In genomic region chr6:109631403-109631802, GRCh38 we compare ENCODE assay signal across 32 cellular contexts.
"Had no signal": no experiment of that assay in that cellular context is flagged by ENCODE, and none has a peak within 500 bp of the region (broad histone marks: within the 10 kb centered on the region; RNA-seq: fewer than 3 reads in every experiment).

No MANE protein-coding gene starts in this region.

- H3K4me3 ChIP-seq: adrenal gland, ascending aorta, body of pancreas, breast epithelium, cardiac muscle cell had no signal

- H3K27ac ChIP-seq: adrenal gland, ascending aorta, body of pancreas, brain microvascular endothelial cell, breast epithelium, cardiac muscle cell had no signal

- H3K4me1 ChIP-seq: adrenal gland, ascending aorta, body of pancreas, breast epithelium had no signal

- DNase-seq: activated effector memory CD4-positive, alpha-beta T cell treated with anti-CD3 and anti-CD28 coated beads, Interleukin-2, amount 50 U/mL, for 16 hours; activated effector memory CD4-positive, alpha-beta T cell treated with Interleukin-2 at 50 U/mL for 16 hours; activated gamma-delta T cell; activated gamma-delta T cell treated with Interleukin-2 at 50 U/mL for 16 hours; activated naive CD4-positive, alpha-beta T cell; activated naive CD4-positive, alpha-beta T cell treated with anti-CD3 and anti-CD28 coated beads for 36 hours; activated naive CD4-positive, alpha-beta T cell treated with anti-CD3 and anti-CD28 coated beads, Interleukin-2, amount 10 ng/mL, durations not matched to agents 7 days and 5 days; activated naive CD4-positive, alpha-beta T cell treated with anti-CD3 and anti-CD28 coated beads, Interleukin-2, amount 50 U/mL, for 16 hours; activated naive CD4-positive, alpha-beta T cell treated with Interleukin-2 at 50 U/mL for 16 hours; activated naive CD8-positive, alpha-beta T cell treated with anti-CD3 and anti-CD28 coated beads, Interleukin-2, amount 10 ng/mL, durations not matched to agents 7 days and 5 days; activated naive CD8-positive, alpha-beta T cell treated with anti-CD3 and anti-CD28 coated beads, Interleukin-2, amount 50 U/mL, for 24 hours; activated T-cell treated with anti-CD3 and anti-CD28 coated beads, Interleukin-2, amount 50 U/mL, for 1 hour; activated T-cell treated with anti-CD3 and anti-CD28 coated beads, Interleukin-2, amount 50 U/mL, for 24 hours; activated T-cell treated with anti-CD3 and anti-CD28 coated beads, Interleukin-2, amount 50 U/mL, for 4 hours; activated T-cell treated with anti-CD3 and anti-CD28 coated beads, Interleukin-2, amount 50 U/mL, for 48 hours; adrenal gland; amniotic stem cell; amygdala; anterior cingulate cortex; aorta; body of pancreas; brain microvascular endothelial cell; caudate nucleus; central memory CD4-positive, alpha-beta T cell; cerebellar nuclear complex had no signal

- H3K27me3 ChIP-seq: adrenal gland, ascending aorta, body of pancreas, brain microvascular endothelial cell, breast epithelium, cardiac muscle cell had no signal

- H3K36me3 ChIP-seq: adrenal gland, brain microvascular endothelial cell, breast epithelium, cardiac muscle cell had no signal

- H3K9me3 ChIP-seq: adrenal gland, body of pancreas had no signal

- ATAC-seq: activated naive CD4-positive, alpha-beta T cell treated with anti-CD3 and anti-CD28 coated beads, Interleukin-2, amount 50 U/mL, for 72 hours; activated naive CD8-positive, alpha-beta T cell treated with anti-CD3 and anti-CD28 coated beads, Interleukin-2, amount 50 U/mL, for 24 hours; activated T-cell treated with anti-CD3 and anti-CD28 coated beads, Interleukin-2, amount 50 U/mL, for 4 hours; activated T-helper 17 cell treated with anti-CD3 and anti-CD28 coated beads, Interleukin-2, amount 50 U/mL, for 72 hours; body of pancreas had no signal

- FAIRE-seq: astrocyte, bronchial epithelial cell had no signal
